In the genomic region with DNA sequence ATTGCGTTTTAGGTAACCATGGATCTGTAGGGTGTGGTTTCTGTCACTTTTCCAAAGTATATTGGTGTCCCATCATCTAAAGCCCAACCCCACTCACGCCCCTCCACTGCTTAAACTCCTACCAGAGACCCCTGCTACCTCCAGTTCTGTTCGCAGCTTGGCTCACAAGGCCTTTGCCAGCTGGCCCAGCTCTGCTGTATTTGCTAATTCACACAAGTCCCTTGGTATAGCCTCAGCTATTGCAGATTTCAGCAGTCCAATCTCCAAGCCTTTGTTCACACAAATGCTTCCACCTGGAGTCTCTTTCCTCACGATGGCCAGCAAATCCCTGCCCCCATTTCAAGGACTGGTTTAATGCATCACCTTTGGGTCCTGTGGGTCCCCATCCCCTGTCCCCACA, we compare ENCODE assay signal across 21 cellular contexts.
"Had no signal": no experiment of that assay in that cellular context is flagged by ENCODE, and none has a peak within 500 bp of the region (broad histone marks: within the 10 kb centered on the region; RNA-seq: fewer than 3 reads in every experiment).

No MANE protein-coding gene starts in this region.

- DNase-seq: activated CD4-positive, alpha-beta memory T cell treated with anti-CD3 and anti-CD28 coated beads, Interleukin-2, amount 10 ng/mL, durations not matched to agents 7 days and 5 days; activated CD4-positive, alpha-beta T cell treated with anti-CD3 and anti-CD28 coated beads for 48 hours; activated effector memory CD4-positive, alpha-beta T cell treated with Interleukin-2 at 50 U/mL for 16 hours; activated naive CD4-positive, alpha-beta T cell treated with anti-CD3 and anti-CD28 coated beads for 36 hours; activated T-cell treated with anti-CD3 and anti-CD28 coated beads, Interleukin-2, amount 50 U/mL, for 72 hours; effector CD4-positive, alpha-beta T cell; erythroblast; foreskin fibroblast; heart right ventricle; naive thymus-derived CD8-positive, alpha-beta T cell; stimulated activated CD4-positive, alpha-beta T cell treated with anti-CD3 and anti-CD28 coated beads, Interleukin-12 subunit alpha, Interleukin-12 subunit beta, amount 100 ng/mL, for 4 hours; stimulated activated CD4-positive, alpha-beta T cell treated with anti-CD3 and anti-CD28 coated beads, Interleukin-4, amount 100 ng/mL, for 4 hours; stimulated activated naive CD8-positive, alpha-beta T cell treated with anti-CD3 and anti-CD28 coated beads, Interleukin-15, Interleukin-2, amounts not matched to agents 100 U/mL and 50 U/mL, for 24 hours; thyroid gland had no signal

- H3K27me3 ChIP-seq: cardiac muscle cell, heart right ventricle, ovary, right atrium auricular region, thyroid gland had no signal

- H3K36me3 ChIP-seq: cardiac muscle cell, ovary had no signal

- H3K9me3 ChIP-seq: heart right ventricle, ovary, psoas muscle, right atrium auricular region, thyroid gland had no signal

- H3K27ac ChIP-seq: cardiac muscle cell, heart right ventricle, ovary, psoas muscle, right atrium auricular region had no signal

- H3K27ac Mint-ChIP-seq: activated CD4-positive, alpha-beta memory T cell treated with anti-CD3 and anti-CD28 coated beads, Interleukin-2, amount 10 ng/mL, durations not matched to agents 7 days and 5 days; activated naive CD4-positive, alpha-beta T cell treated with anti-CD3 and anti-CD28 coated beads for 36 hours; activated T-cell treated with anti-CD3 and anti-CD28 coated beads, Interleukin-2, amount 50 U/mL, for 72 hours; dendritic cell treated with granulocyte-macrophage colony-stimulating factor and Interleukin-4, amounts not matched to agents 40 ng/mL and 50 ng/mL, for 4 days had no signal

- H3K36me3 Mint-ChIP-seq: naive thymus-derived CD8-positive, alpha-beta T cell had no signal

- H3K4me1 ChIP-seq: psoas muscle had no signal

- ATAC-seq: activated T-cell treated with anti-CD3 and anti-CD28 coated beads, Interleukin-2, amount 50 U/mL, for 72 hours; heart right ventricle; left lobe of liver; naive thymus-derived CD8-positive, alpha-beta T cell; psoas muscle; stimulated activated naive CD8-positive, alpha-beta T cell treated with anti-CD3 and anti-CD28 coated beads, Interleukin-15, Interleukin-2, amounts not matched to agents 100 U/mL and 50 U/mL, for 24 hours had no signal

- H3K4me3 Mint-ChIP-seq: activated CD4-positive, alpha-beta memory T cell treated with anti-CD3 and anti-CD28 coated beads, Interleukin-2, amount 10 ng/mL, durations not matched to agents 7 days and 5 days; activated naive CD4-positive, alpha-beta T cell treated with anti-CD3 and anti-CD28 coated beads for 36 hours; activated T-cell treated with anti-CD3 and anti-CD28 coated beads, Interleukin-2, amount 50 U/mL, for 72 hours; dendritic cell treated with granulocyte-macrophage colony-stimulating factor and Interleukin-4, amounts not matched to agents 40 ng/mL and 50 ng/mL, for 4 days; naive thymus-derived CD8-positive, alpha-beta T cell had no signal

- H3K9me3 Mint-ChIP-seq: activated CD4-positive, alpha-beta memory T cell treated with anti-CD3 and anti-CD28 coated beads, Interleukin-2, amount 10 ng/mL, durations not matched to agents 7 days and 5 days; activated naive CD4-positive, alpha-beta T cell treated with anti-CD3 and anti-CD28 coated beads for 36 hours; activated T-cell treated with anti-CD3 and anti-CD28 coated beads, Interleukin-2, amount 50 U/mL, for 72 hours; dendritic cell treated with granulocyte-macrophage colony-stimulating factor and Interleukin-4, amounts not matched to agents 40 ng/mL and 50 ng/mL, for 4 days; naive thymus-derived CD8-positive, alpha-beta T cell had no signal

- H3K4me3 ChIP-seq: cardiac muscle cell, heart right ventricle, lung, ovary, psoas muscle, right atrium auricular region, thyroid gland had no signal
